Comparison of ENCODE assay signal across 1 cellular context in the genomic region with DNA sequence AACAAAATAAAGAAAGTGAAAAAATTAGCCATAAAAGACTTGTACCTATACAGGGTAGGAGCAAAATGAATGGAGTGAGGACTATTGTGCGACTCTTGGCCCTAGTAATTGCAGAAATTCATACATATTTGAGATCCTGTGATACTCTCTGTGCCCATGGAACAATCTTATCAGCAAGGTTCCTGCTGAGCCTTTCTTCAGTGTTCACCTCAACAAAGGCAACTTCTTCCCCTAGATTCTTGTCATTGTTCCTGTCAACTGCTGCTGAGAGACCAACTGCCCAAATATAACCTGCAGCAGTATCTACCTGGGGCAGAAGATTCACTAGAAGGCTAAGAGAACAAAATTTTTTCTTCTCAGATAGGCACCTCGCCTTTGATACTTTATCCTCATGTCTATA.
A peak's percentile ranks its signal among the peaks of the same experiment; 100 is the strongest.
TF ChIP-seq lines count a peak whose summit lies in the region.

No MANE protein-coding gene starts in this region.

TF ChIP-seq in GM23338, 12 proteins besides CTCF, POLR2A, EP300 and RAD21 (continued from another document):
- TF ChIP-seq, protein P1, sequence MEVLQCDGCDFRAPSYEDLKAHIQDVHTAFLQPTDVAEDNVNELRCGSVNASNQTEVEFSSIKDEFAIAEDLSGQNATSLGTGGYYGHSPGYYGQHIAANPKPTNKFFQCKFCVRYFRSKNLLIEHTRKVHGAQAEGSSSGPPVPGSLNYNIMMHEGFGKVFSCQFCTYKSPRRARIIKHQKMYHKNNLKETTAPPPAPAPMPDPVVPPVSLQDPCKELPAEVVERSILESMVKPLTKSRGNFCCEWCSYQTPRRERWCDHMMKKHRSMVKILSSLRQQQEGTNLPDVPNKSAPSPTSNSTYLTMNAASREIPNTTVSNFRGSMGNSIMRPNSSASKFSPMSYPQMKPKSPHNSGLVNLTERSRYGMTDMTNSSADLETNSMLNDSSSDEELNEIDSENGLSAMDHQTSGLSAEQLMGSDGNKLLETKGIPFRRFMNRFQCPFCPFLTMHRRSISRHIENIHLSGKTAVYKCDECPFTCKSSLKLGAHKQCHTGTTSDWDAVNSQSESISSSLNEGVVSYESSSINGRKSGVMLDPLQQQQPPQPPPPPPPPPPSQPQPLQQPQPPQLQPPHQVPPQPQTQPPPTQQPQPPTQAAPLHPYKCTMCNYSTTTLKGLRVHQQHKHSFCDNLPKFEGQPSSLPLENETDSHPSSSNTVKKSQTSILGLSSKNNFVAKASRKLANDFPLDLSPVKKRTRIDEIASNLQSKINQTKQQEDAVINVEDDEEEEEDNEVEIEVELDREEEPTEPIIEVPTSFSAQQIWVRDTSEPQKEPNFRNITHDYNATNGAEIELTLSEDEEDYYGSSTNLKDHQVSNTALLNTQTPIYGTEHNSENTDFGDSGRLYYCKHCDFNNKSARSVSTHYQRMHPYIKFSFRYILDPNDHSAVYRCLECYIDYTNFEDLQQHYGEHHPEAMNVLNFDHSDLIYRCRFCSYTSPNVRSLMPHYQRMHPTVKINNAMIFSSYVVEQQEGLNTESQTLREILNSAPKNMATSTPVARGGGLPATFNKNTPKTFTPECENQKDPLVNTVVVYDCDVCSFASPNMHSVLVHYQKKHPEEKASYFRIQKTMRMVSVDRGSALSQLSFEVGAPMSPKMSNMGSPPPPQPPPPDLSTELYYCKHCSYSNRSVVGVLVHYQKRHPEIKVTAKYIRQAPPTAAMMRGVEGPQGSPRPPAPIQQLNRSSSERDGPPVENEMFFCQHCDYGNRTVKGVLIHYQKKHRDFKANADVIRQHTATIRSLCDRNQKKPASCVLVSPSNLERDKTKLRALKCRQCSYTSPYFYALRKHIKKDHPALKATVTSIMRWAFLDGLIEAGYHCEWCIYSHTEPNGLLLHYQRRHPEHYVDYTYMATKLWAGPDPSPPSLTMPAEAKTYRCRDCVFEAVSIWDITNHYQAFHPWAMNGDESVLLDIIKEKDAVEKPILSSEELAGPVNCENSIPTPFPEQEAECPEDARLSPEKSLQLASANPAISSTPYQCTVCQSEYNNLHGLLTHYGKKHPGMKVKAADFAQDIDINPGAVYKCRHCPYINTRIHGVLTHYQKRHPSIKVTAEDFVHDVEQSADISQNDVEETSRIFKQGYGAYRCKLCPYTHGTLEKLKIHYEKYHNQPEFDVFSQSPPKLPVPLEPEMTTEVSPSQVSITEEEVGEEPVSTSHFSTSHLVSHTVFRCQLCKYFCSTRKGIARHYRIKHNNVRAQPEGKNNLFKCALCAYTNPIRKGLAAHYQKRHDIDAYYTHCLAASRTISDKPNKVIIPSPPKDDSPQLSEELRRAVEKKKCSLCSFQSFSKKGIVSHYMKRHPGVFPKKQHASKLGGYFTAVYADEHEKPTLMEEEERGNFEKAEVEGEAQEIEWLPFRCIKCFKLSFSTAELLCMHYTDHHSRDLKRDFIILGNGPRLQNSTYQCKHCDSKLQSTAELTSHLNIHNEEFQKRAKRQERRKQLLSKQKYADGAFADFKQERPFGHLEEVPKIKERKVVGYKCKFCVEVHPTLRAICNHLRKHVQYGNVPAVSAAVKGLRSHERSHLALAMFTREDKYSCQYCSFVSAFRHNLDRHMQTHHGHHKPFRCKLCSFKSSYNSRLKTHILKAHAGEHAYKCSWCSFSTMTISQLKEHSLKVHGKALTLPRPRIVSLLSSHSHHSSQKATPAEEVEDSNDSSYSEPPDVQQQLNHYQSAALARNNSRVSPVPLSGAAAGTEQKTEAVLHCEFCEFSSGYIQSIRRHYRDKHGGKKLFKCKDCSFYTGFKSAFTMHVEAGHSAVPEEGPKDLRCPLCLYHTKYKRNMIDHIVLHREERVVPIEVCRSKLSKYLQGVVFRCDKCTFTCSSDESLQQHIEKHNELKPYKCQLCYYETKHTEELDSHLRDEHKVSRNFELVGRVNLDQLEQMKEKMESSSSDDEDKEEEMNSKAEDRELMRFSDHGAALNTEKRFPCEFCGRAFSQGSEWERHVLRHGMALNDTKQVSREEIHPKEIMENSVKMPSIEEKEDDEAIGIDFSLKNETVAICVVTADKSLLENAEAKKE (CRISPR knock-in tag; IDR thresholded peaks at IDR 0.05), result peak; percentile 52; the same call in 1 of the 2 replicates
